ENCODE assay signal across 8 cellular contexts in genomic region chr14:77616454-77617229, GRCh38. TPM values are rescaled to one million over a fixed set of nuclear protein-coding genes. Genes with fewer than 3 reads are reported as not detected.
DNase-seq lines count a peak whose midpoint lies in the region; ATAC-seq, FAIRE-seq and TF ChIP-seq lines count a peak whose summit lies in the region.

TSS of gene SPTLC2 (minus strand) at chr14:77616637. CDS start at chr14:77616579, 58 bp downstream.

- DNase-seq in AG08396 (ENCODE audit: low spot score) (peak; percentile 98), NCI-H2227 treated with DMSO at 0.1 percent for 48 hours (lab: John Stamatoyannopoulos, UW) (peak; percentile 98), cardiac fibroblast (ENCODE audit: low read depth in 2 of 2) (peak; percentile 99), iPS-NIHi11 (ENCODE audit: low spot score) (peak; percentile 99), small intestine (peak; percentile 100)

- no peaks in the 10 kb centered on the region for H3K36me3 ChIP-seq in small intestine (ENCODE audit: control insufficient read depth in 2 of 2, insufficient read depth in 2 of 2, low read length in 2 of 2)

- H3K4me3 ChIP-seq in WI38 (ENCODE audit: low read depth, low read length), result peak within 1 kb of the TSS; percentile 97
- peak within 1 kb of the TSS; percentile 76 to 84 for H3K4me3 ChIP-seq in cardiac fibroblast (replicated peaks in 1 of 2; ENCODE audit: low read depth in 2 of 2, low read length in 2 of 2)
- H3K4me3 ChIP-seq in small intestine (ENCODE audit: low read depth in 1 of 2, low read length in 2 of 2), result peak within 1 kb of the TSS; percentile 88 to 97

- no peak for FAIRE-seq in small intestine (lab: Jason Lieb, UNC)

- H3K9me3 ChIP-seq in small intestine (ENCODE audit: control insufficient read depth, low read depth), result no peaks in the 10 kb centered on the region

- no peak for TF ChIP-seq CTCF in WI38 (IDR thresholded peaks at IDR 0.05; ENCODE audit: low read depth, low read length)
- no peak for TF ChIP-seq CTCF in cardiac fibroblast (IDR thresholded peaks at IDR 0.05; ENCODE audit: low read depth, low read length)

- H3K27me3 ChIP-seq in small intestine (ENCODE audit: control insufficient read depth in 2 of 2, insufficient read depth in 2 of 2, low read length in 2 of 2), result no peaks in the 10 kb centered on the region

- peak within 1 kb of the TSS; percentile 88 to 92 for H3K27ac ChIP-seq in small intestine (ENCODE audit: low read depth in 1 of 2, low read length in 1 of 2)

- ATAC-seq in GM18909 (IDR thresholded peaks at IDR 0.05; ENCODE audit: poor library complexity, unreplicated experiment) (peak; percentile 96), HG03175 (IDR thresholded peaks at IDR 0.05; ENCODE audit: unreplicated experiment) (peak; percentile 95)

- WGBS in small intestine, 3 donors, result 0 to 1% (median 1%) methylated on average over 45 to 58 of the region's 58 CpGs

- peaks cover 0 to 3% of the 10 kb centered on the region in 2 donors for H3K4me1 ChIP-seq in small intestine (ENCODE audit: control insufficient read depth in 2 of 2, insufficient read depth in 1 of 2, low read depth in 1 of 2, low read length in 1 of 2)

RNA-seq across cellular contexts. Expression of gene SPTLC2, which starts in this region (rescaled TPM):
- polyA plus RNA-seq in small intestine, result 10 to 100 TPM in 1 of 3 donors, 1 to 10 TPM in 2; 5.9 to 27.5 (median 6.7) TPM

Comparison
In these comparisons a context has a peak if more than half of its experiments do, and no peak if none do; other contexts are left out.
1. Peak in every context shown above with its lines: DNase-seq, ATAC-seq, H3K4me3 ChIP-seq and H3K27ac ChIP-seq.